In the genomic region with DNA sequence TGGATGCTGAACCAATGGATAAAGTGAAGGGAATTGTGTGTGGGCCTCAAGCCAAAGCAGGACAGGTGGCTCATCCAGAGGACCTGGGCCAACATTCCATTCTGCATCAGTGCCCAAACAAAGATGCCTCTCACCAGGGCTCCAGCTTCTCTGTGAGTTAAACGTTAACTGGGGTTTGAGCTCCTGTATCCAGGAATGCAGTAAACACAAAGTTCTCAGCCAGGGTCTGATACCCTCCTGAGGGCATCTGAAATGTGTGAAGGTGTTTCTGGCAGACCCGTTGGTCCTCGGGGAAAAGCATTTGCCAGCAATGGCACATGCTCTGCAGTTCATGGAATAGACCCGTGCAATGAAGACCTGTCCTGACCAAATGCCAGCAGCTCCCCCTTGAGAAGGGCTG, we compare ENCODE assay signal across 18 cellular contexts. TPM values are rescaled to one million over a fixed set of nuclear protein-coding genes. Genes with fewer than 3 reads are reported as not detected.
A peak's percentile ranks its signal among the peaks of the same experiment; 100 is the strongest.
DNase-seq lines count a peak whose midpoint lies in the region; ATAC-seq and TF ChIP-seq lines count a peak whose summit lies in the region.
"Had no signal": no experiment of that assay in that cellular context is flagged by ENCODE, and none has a peak within 500 bp of the region (broad histone marks: within the 10 kb centered on the region; RNA-seq: fewer than 3 reads in every experiment).

No MANE protein-coding gene starts in this region.

- H3K9me3 ChIP-seq in mucosa of descending colon (no peaks in the 10 kb centered on the region), ovary (no peaks in the 10 kb centered on the region)

- H3K4me1 ChIP-seq in mucosa of descending colon (ENCODE audit: low read depth) (no peaks in the 10 kb centered on the region), ovary (ENCODE audit: insufficient read depth) (no peaks in the 10 kb centered on the region)
- H3K4me1 ChIP-seq: foreskin keratinocyte had no signal

- TF ChIP-seq CTCF in mucosa of descending colon (IDR thresholded peaks at IDR 0.05), result no peak
- no peak for TF ChIP-seq CTCF in ovary (IDR thresholded peaks at IDR 0.05)

- peak; percentile 8 for ATAC-seq in mucosa of descending colon
- ATAC-seq: activated T-cell treated with anti-CD3 and anti-CD28 coated beads, Interleukin-2, amount 50 U/mL, for 4 hours; foreskin keratinocyte; K562; stimulated activated memory B cell treated with anti-CD40 and anti-IgM and Interleukin-4, amounts not matched to agents 10 μg/mL and 1 μg/mL and 100 μg/mL, for 72 hours had no signal

- DNase-seq in DMS53 treated with DMSO at 0.1 percent for 48 hours (lab: John Stamatoyannopoulos, UW; ENCODE audit: unreplicated experiment), result peak; percentile 72
- peak; percentile 84 for DNase-seq in NCI-H2029 (lab: John Stamatoyannopoulos, UW)
- peak; percentile 32 for DNase-seq in astrocyte of the hippocampus (ENCODE audit: low read depth, low spot score)
- no peak for DNase-seq in mucosa of descending colon
- no peak for DNase-seq in SW 1271 (lab: John Stamatoyannopoulos, UW)
- no peak for DNase-seq in medulla oblongata (ENCODE audit: extremely low spot score)
- DNase-seq in T-helper 1 cell, result no peak
- no peak for DNase-seq in ovary
- DNase-seq: activated T-cell treated with anti-CD3 and anti-CD28 coated beads, Interleukin-2, amount 50 U/mL, for 4 hours; cerebellar nuclear complex; DND-41; foreskin keratinocyte; NCI-H1417 treated with DMSO at 0.1 percent for 48 hours; SHP77 treated with DMSO at 0.1 percent for 48 hours; T1000 had no signal

- H3K27me3 ChIP-seq in ovary, result no peaks in the 10 kb centered on the region

- no peak for TF ChIP-seq EP300 in ovary (IDR thresholded peaks at IDR 0.05)

- 73 to 82% (median 74%) methylated on average over 4 of the region's 4 CpGs for WGBS in ovary, 3 donors

- no peak overlapping the region for H3K4me3 ChIP-seq in mucosa of descending colon
- no peak overlapping the region for H3K4me3 ChIP-seq in ovary
- H3K4me3 ChIP-seq: K562 had no signal

- TF ChIP-seq POLR2A in ovary (IDR thresholded peaks at IDR 0.05), result no peak

- H3K27ac ChIP-seq in ovary, result no peak overlapping the region
- H3K27ac ChIP-seq: foreskin keratinocyte had no signal

- no peaks in the 10 kb centered on the region for H3K36me3 ChIP-seq in mucosa of descending colon (ENCODE audit: low read depth)
- no peaks in the 10 kb centered on the region for H3K36me3 ChIP-seq in ovary

- intact Hi-C loops in mucosa of descending colon (cut with DNase I, micrococcal nuclease), result no loop called here
- intact Hi-C loops in ovary (cut with DNase I), result no loop called here

RNA-seq across cellular contexts. Expression of gene AOPEP, which starts 33.9 kb away (rescaled TPM):
- total RNA-seq in mucosa of descending colon (100 to 1,000 TPM in 1 of 3 donors, 10 to 100 TPM in 2; 47.5 to 102 (median 57.8) TPM), ovary (100 to 1,000 TPM in 2 of 7 donors, 10 to 100 TPM in 5; 68.0 to 141 (median 92.2) TPM)
- polyA plus RNA-seq in ovary, result 10 to 100 TPM; 40.0 to 67.7 TPM

RNA-seq across cellular contexts. Expression of gene FBP1, which starts 53.3 kb away (rescaled TPM):
- total RNA-seq in mucosa of descending colon, result 10 to 100 TPM; 17.6 to 52.4 (median 48.6) TPM
- 1 to 10 TPM in 5 of 7 donors, under 1 TPM in 2; 0.30 to 4.6 (median 2.9) TPM for total RNA-seq in ovary
- polyA plus RNA-seq in ovary, result 10 to 100 TPM in 1 of 2 donors, 1 to 10 TPM in 1; 1.2 to 16.9 TPM
- total RNA-seq: foreskin keratinocyte, H4 had no signal
- polyA plus RNA-seq: foreskin keratinocyte, K562 had no signal

Comparison
In these comparisons a context has a peak if more than half of its experiments do, and no peak if none do; other contexts are left out.
1. DNase-seq: peak in DMS53 treated with DMSO at 0.1 percent for 48 hours (single experiment), NCI-H2029 (single experiment) and astrocyte of the hippocampus (single experiment); none in mucosa of descending colon (0 of 3), SW 1271 (0 of 2), medulla oblongata (single experiment), T-helper 1 cell (0 of 5) and ovary (0 of 5).